Comparison of ENCODE assay signal across 8 cellular contexts in the genomic region with DNA sequence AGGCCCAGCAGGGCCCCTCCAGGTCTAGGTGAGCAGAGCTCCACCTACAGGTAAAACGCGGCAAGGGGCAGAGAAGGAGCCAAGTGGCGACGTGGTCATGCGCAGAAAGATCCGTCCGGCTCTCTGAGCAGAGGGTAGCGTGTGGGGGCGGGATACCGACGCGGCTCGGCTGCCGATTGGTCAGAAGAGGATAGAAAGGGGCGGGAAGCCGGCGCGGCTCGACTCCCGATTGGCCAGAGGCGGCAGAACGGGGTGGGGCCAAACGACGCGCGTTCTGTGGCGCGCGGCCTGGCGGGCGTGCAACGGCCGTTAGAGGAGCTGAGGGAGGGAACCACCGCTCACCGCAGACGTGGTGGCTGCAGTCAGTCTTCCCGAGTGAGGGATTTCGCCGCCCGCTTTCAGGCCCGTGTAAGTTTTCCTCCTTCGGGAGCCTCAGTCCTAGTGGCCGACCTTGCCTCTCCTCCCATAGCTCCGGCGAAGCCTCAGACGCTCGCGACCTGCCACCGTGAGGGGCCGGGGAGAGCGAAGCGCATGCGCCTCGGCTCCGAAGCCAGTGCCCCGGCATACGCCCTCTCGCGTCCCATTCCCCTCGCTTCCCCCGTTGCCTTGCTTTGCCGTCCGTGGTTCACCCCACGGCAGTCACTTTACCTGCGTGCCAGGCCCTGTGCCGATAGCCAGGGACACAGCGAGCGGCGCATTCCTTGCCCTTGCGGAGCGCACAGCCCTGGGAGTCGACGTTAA. TPM values are rescaled to one million over a fixed set of nuclear protein-coding genes. Genes with fewer than 3 reads are reported as not detected.
A peak's percentile ranks its signal among the peaks of the same experiment; 100 is the strongest.
DNase-seq lines count a peak whose midpoint lies in the region; ATAC-seq and TF ChIP-seq lines count a peak whose summit lies in the region.

CEP85 (plus strand) TSS at position 298 of the 741 bp plus-strand sequence. CDS start 5,584 bp downstream, outside the sequence.

- ATAC-seq in GM18873 (IDR thresholded peaks at IDR 0.05; ENCODE audit: low FRiP score, unreplicated experiment) = peak; percentile 80
- ATAC-seq in HG03139 (IDR thresholded peaks at IDR 0.05; ENCODE audit: unreplicated experiment) = peak; percentile 88

- H3K4me3 ChIP-seq in AG04450 (ENCODE audit: low read depth, low read length) (peak within 1 kb of the TSS; percentile 99), breast epithelium (peak within 1 kb of the TSS; percentile 64 to 80 (median 78)), iPS-18a (ENCODE audit: low read length) (peak within 1 kb of the TSS; percentile 93), skeletal muscle satellite cell (ENCODE audit: low read length) (peak within 1 kb of the TSS; percentile 98)

- H3K27me3 ChIP-seq in AG04450 (ENCODE audit: control insufficient read depth, insufficient read depth, low read length) = no peaks in the 10 kb centered on the region
- no peaks in the 10 kb centered on the region for H3K27me3 ChIP-seq in breast epithelium
- no peaks in the 10 kb centered on the region for H3K27me3 ChIP-seq in iPS-18a (ENCODE audit: control insufficient read depth, insufficient read depth, low read length)
- H3K27me3 ChIP-seq in skeletal muscle satellite cell (ENCODE audit: control insufficient read depth, insufficient read depth, low read length) = no peaks in the 10 kb centered on the region

- TF ChIP-seq CTCF in AG04450 (IDR thresholded peaks at IDR 0.05; ENCODE audit: low read depth, low read length) = peak; percentile 85
- TF ChIP-seq CTCF in VCaP (conservative IDR thresholded peaks at IDR 0.05) = peak; percentile 95
- TF ChIP-seq CTCF in breast epithelium (IDR thresholded peaks at IDR 0.05) = peak; percentile 58 to 88 (median 78)

- CTCF ChIA-PET in AG04450 (lab: Charles Lee) = interaction anchor here (0.6 to 3.5 kb wide), 45 partner anchors 8 to 1551 kb away, joined by 3 to 29 read pairs (median 4); partner anchors contain the start of genes C1orf232, LIN28A, SH3BGRL3 and ZNF593

- intact Hi-C loops in breast epithelium (cut with DNase I; ENCODE audit: low total_unique reads) = loop anchor here (10.0 kb wide), 1 partner anchor 69 kb away; the partner anchor contains the start of genes C1orf232 and ZNF593

- H3K9me3 ChIP-seq in AG04450 (ENCODE audit: control insufficient read depth, insufficient read depth, low read length) (no peaks in the 10 kb centered on the region; the same call in 1 of the 2 replicates), breast epithelium (no peaks in the 10 kb centered on the region), iPS-18a (ENCODE audit: control insufficient read depth, low read depth, low read length) (no peaks in the 10 kb centered on the region), skeletal muscle satellite cell (replicated peaks; ENCODE audit: low read length) (no peaks in the 10 kb centered on the region)

- DNase-seq in AG04450 (ENCODE audit: low read depth, low spot score) (peak; percentile 93), NCI-H2196 treated with DMSO at 0.1 percent for 48 hours (lab: John Stamatoyannopoulos, UW; ENCODE audit: unreplicated experiment) (peak; percentile 98), breast epithelium (ENCODE audit: low spot score in 2 of 2) (peak; percentile 97 to 99)

- peak within 1 kb of the TSS; percentile 81 for H3K9ac ChIP-seq in iPS-18a (ENCODE audit: low read length)
- peak within 1 kb of the TSS; percentile 88 for H3K9ac ChIP-seq in skeletal muscle satellite cell (ENCODE audit: low read depth, low read length)

- POLR2A ChIA-PET in AG04450 (lab: Yijun Ruan, JAX) = interaction anchor here (0.5 to 1.0 kb wide), 9 partner anchors 45 to 328 kb away, joined by 3 to 10 read pairs (median 3); partner anchors contain the start of genes HMGN2, SH3BGRL3 and ZNF593

- peak within 1 kb of the TSS; percentile 82 for H3K27ac ChIP-seq in AG04450 (ENCODE audit: low read depth, low read length)
- peak within 1 kb of the TSS; percentile 81 for H3K27ac ChIP-seq in VCaP
- peak within 1 kb of the TSS; percentile 82 to 87 for H3K27ac ChIP-seq in breast epithelium
- peak within 1 kb of the TSS; percentile 12 for H3K27ac ChIP-seq in iPS-18a (ENCODE audit: low read length)

- H3K36me3 ChIP-seq in breast epithelium (no peaks in the 10 kb centered on the region), iPS-18a (ENCODE audit: control insufficient read depth, low read depth, low read length) (no peaks in the 10 kb centered on the region), skeletal muscle satellite cell (ENCODE audit: insufficient read depth, low read length) (no peaks in the 10 kb centered on the region)

- no peaks in the 10 kb centered on the region for H3K4me1 ChIP-seq in breast epithelium
- no peaks in the 10 kb centered on the region for H3K4me1 ChIP-seq in iPS-18a (ENCODE audit: control insufficient read depth, low read depth, low read length)
- H3K4me1 ChIP-seq in skeletal muscle satellite cell (ENCODE audit: control insufficient read depth, insufficient read depth, low read length) = peaks cover 18% of the 10 kb centered on the region

- peak within 1 kb of the TSS; percentile 89 for H3K4me2 ChIP-seq in skeletal muscle satellite cell (ENCODE audit: low read length)

- no peak for TF ChIP-seq POLR2A in breast epithelium (IDR thresholded peaks at IDR 0.05)

RNA-seq across cellular contexts. Expression of gene CEP85, which starts in this region (rescaled TPM):
- polyA plus RNA-seq in AG04450 (2011; rRNA removed) = 5.7 and 5.8 TPM in 2 replicates
- 7.5 and 8.2 TPM in 2 replicates for polyA minus RNA-seq in AG04450 (2011; rRNA and poly(A)+ RNA removed)
- 10 to 100 TPM in 1 of 3 donors, 1 to 10 TPM in 2; 4.8 to 11.7 (median 7.5) TPM for total RNA-seq in breast epithelium
- 6.3 and 8.3 TPM in 2 replicates for total RNA-seq in skeletal muscle satellite cell (2012; rRNA removed)

Comparison
In these comparisons a context has a peak if more than half of its experiments do, and no peak if none do; other contexts are left out.
1. Peak in every context shown above with its lines: DNase-seq, ATAC-seq, H3K4me3 ChIP-seq and H3K27ac ChIP-seq.
2. H3K27ac ChIP-seq: peak in every context shown above with its lines; median percentile 84 in breast epithelium; 82 in AG04450; 81 in VCaP; 12 in iPS-18a.